Comparison of ENCODE assay signal across 17 cellular contexts in the genomic region with DNA sequence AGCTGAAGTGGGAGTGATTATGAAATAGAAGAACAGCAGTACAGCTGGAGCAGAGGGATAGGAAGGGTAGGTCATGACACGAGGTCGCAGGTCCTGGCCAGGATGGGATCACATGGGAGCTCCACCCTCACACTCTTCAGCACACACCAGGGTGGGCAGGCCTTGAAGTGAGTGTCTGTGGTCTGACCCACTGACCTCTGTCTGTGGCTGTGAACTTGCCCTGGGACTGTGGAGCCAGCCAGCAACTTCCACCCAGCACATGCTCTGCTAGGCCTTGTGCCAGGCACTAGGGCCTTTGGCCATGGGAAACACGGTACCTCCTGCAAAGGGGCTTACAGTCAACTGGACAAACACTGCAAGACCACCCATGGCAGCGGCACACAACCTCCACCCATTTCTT.
DNase-seq lines count a peak whose midpoint lies in the region; ATAC-seq and TF ChIP-seq lines count a peak whose summit lies in the region.
"Had no signal": no experiment of that assay in that cellular context is flagged by ENCODE, and none has a peak within 500 bp of the region (broad histone marks: within the 10 kb centered on the region; RNA-seq: fewer than 3 reads in every experiment).

No MANE protein-coding gene starts in this region.

- no peak for TF ChIP-seq RAD21 in liver (IDR thresholded peaks at IDR 0.05)

- no peaks in the 10 kb centered on the region for H3K27me3 ChIP-seq in liver (ENCODE audit: control insufficient read depth in 4 of 4, insufficient read depth in 4 of 4, low read length in 3 of 4)
- H3K27me3 ChIP-seq in sigmoid colon, result no peaks in the 10 kb centered on the region

- H3K4me3 ChIP-seq in liver (ENCODE audit: low read depth in 1 of 3, low read length in 3 of 3) (no peak overlapping the region), sigmoid colon (no peak overlapping the region)

- intact Hi-C loops in sigmoid colon (cut with DNase I), result no loop called here

- TF ChIP-seq CTCF in liver (IDR thresholded peaks at IDR 0.05; ENCODE audit: low read depth, low read length, missing input control), result no peak
- no peak for TF ChIP-seq CTCF in sigmoid colon (IDR thresholded peaks at IDR 0.05)

- TF ChIP-seq EP300 in sigmoid colon (IDR thresholded peaks at IDR 0.05), result no peak

- no peak for ATAC-seq in GM18858 (IDR thresholded peaks at IDR 0.05; ENCODE audit: unreplicated experiment)
- ATAC-seq: naive thymus-derived CD4-positive, alpha-beta T cell; T-cell; WTC11 had no signal

- WGBS in liver, result 54% methylated on average over 4 of the region's 4 CpGs
- WGBS in sigmoid colon, 2 donors, result 38 to 68% methylated on average over 4 of the region's 4 CpGs

- H3K9ac ChIP-seq in liver (ENCODE audit: low read depth in 1 of 2, low read length in 2 of 2), result no peak overlapping the region

- H3K4me1 ChIP-seq in liver (ENCODE audit: control insufficient read depth in 4 of 4, insufficient read depth in 4 of 4, low read length in 3 of 4) (no peaks in the 10 kb centered on the region), sigmoid colon (peaks cover 0 to 20% (median 2%) of the 10 kb centered on the region in 4 donors)

- no peaks in the 10 kb centered on the region for H3K36me3 ChIP-seq in liver (ENCODE audit: control insufficient read depth in 4 of 4, insufficient read depth in 3 of 4, low read depth in 1 of 4, low read length in 3 of 4)
- H3K36me3 ChIP-seq in sigmoid colon, result peaks cover 15 to 98% (median 60%) of the 10 kb centered on the region in 4 donors

- TF ChIP-seq POLR2A in sigmoid colon (IDR thresholded peaks at IDR 0.05), result no peak

- DNase-seq in RPMI7951 (ENCODE audit: low read depth) (peak; percentile 81), fibroblast of gingiva (ENCODE audit: low read depth) (peak; percentile 8), sigmoid colon (peak; percentile 77), OCI-M1 (lab: John Stamatoyannopoulos, UW) (no peak), NCI-H526 treated with DMSO at 0.1 percent for 48 hours (lab: John Stamatoyannopoulos, UW) (no peak)
- no peak for DNase-seq in stimulated activated CD4-positive, alpha-beta T cell treated with anti-CD3 and anti-CD28 coated beads, Interleukin-1b, Interleukin-23, amount 100 ng/mL, for 48 hours
- DNase-seq: activated naive CD8-positive, alpha-beta T cell treated with anti-CD3 and anti-CD28 coated beads, Interleukin-2, amount 10 ng/mL, durations not matched to agents 7 days and 5 days; central memory CD4-positive, alpha-beta T cell; DND-41; effector CD4-positive, alpha-beta T cell; naive thymus-derived CD4-positive, alpha-beta T cell; NCI-H1694; NCI-H446 treated with DMSO at 0.1 percent for 48 hours; T-cell had no signal

- H3K9me3 ChIP-seq in liver (ENCODE audit: control insufficient read depth in 4 of 4, low read length in 3 of 4), result no peaks in the 10 kb centered on the region
- no peaks in the 10 kb centered on the region for H3K9me3 ChIP-seq in sigmoid colon

- H3K27ac ChIP-seq in liver (ENCODE audit: low read depth in 1 of 2, low read length in 2 of 2) (no peak overlapping the region), sigmoid colon (peak overlapping the region in 3 of 4 donors; percentile 24 to 48 (median 45))

TF ChIP-seq in liver, 16 proteins besides CTCF, POLR2A, EP300 and RAD21:
- TF ChIP-seq, protein P1, sequence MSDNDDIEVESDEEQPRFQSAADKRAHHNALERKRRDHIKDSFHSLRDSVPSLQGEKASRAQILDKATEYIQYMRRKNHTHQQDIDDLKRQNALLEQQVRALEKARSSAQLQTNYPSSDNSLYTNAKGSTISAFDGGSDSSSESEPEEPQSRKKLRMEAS (IDR thresholded peaks at IDR 0.05), result no peak
- peak; percentile 94 for TF ChIP-seq NR2F2 (IDR thresholded peaks at IDR 0.05)

Comparison
In these comparisons a context has a peak if more than half of its experiments do, and no peak if none do; other contexts are left out.
1. DNase-seq: peak in RPMI7951 (single experiment), fibroblast of gingiva (single experiment) and sigmoid colon (single experiment); none in OCI-M1 (single experiment), stimulated activated CD4-positive, alpha-beta T cell treated with anti-CD3 and anti-CD28 coated beads, Interleukin-1b, Interleukin-23, amount 100 ng/mL, for 48 hours (single experiment) and NCI-H526 treated with DMSO at 0.1 percent for 48 hours (single experiment).
2. H3K27ac ChIP-seq: peak in sigmoid colon (3 of 4); none in liver (0 of 2).